In the genomic region with DNA sequence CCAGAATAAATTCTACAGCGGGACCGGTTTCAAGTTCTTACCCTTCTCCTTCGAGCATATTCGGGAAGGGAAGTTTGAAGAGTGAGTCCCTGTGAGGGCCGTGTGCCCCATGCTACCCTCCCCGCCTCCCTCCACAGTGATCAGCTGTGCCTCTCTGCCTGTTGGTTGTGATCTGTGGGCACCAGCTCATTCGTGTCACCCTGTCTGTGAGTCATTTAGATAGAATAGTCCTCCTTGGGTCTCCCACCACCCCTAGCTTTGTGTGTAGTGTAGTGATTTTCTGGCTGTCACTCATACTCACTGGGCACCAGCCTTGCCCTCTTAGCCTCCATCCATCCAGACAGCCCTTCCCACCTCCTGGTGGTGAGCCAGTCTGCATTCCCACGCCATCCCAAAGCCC, we compare ENCODE assay signal across 1 cellular context.
TF ChIP-seq lines count a peak whose summit lies in the region.

No MANE protein-coding gene starts in this region.

TF ChIP-seq in liver, 16 proteins besides CTCF, POLR2A, EP300 and RAD21 (continued from another document):
- TF ChIP-seq, protein P1, sequence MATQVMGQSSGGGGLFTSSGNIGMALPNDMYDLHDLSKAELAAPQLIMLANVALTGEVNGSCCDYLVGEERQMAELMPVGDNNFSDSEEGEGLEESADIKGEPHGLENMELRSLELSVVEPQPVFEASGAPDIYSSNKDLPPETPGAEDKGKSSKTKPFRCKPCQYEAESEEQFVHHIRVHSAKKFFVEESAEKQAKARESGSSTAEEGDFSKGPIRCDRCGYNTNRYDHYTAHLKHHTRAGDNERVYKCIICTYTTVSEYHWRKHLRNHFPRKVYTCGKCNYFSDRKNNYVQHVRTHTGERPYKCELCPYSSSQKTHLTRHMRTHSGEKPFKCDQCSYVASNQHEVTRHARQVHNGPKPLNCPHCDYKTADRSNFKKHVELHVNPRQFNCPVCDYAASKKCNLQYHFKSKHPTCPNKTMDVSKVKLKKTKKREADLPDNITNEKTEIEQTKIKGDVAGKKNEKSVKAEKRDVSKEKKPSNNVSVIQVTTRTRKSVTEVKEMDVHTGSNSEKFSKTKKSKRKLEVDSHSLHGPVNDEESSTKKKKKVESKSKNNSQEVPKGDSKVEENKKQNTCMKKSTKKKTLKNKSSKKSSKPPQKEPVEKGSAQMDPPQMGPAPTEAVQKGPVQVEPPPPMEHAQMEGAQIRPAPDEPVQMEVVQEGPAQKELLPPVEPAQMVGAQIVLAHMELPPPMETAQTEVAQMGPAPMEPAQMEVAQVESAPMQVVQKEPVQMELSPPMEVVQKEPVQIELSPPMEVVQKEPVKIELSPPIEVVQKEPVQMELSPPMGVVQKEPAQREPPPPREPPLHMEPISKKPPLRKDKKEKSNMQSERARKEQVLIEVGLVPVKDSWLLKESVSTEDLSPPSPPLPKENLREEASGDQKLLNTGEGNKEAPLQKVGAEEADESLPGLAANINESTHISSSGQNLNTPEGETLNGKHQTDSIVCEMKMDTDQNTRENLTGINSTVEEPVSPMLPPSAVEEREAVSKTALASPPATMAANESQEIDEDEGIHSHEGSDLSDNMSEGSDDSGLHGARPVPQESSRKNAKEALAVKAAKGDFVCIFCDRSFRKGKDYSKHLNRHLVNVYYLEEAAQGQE (IDR thresholded peaks at IDR 0.05) = no peak
- TF ChIP-seq FOXA1 (IDR thresholded peaks at IDR 0.05) = no peak
- no peak for TF ChIP-seq TAF1 (conservative IDR thresholded peaks at IDR 0.05)
- TF ChIP-seq NR2F2 (IDR thresholded peaks at IDR 0.05) = no peak
TF ChIP-seq in liver: peak in this region for 0.
